In the genomic region with DNA sequence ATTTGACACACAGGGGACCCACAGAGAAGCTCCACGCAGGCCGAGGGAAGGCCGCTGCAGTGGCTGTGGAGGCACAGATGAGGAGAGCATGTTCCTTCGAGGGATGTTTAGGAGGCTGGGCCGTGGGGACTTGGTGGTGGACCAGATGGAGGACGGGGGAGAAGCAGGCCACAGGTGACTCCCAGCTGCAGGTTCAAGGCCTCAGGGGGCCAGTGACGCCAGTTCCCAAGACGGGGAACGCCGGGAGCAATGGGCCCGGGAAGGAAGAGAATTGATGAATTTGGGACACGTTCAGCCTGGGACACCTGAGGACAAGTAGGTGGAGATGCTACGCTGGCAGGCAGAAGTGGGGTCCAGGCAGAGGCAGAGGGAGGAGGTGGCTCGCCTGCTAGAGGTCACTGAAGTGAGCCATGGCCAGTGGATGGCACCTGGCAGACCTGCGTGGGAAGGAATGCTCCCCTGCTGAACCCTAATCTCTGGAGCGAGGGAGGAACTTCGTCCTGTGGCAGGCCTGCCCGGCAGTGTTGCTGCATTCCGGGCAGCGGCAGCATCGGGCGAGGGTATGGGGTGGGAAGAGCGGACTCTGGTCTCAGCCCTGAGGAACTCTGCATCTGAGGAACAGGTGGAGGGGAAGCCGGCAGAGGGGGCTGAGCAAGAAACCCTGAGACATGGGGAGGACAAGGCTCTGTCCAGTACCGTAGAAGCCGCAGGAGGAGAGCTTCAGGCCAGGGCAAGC, we compare ENCODE assay signal across 1 cellular context.
TF ChIP-seq lines count a peak whose summit lies in the region.

No MANE protein-coding gene starts in this region.

TF ChIP-seq in H1, 55 proteins besides CTCF, POLR2A, EP300 and RAD21:
- no peak for TF ChIP-seq ZNF274 (IDR thresholded peaks at IDR 0.05; ENCODE audit: borderline replicate concordance, extremely low read depth, low read length)
- no peak for TF ChIP-seq FOSL1 (IDR thresholded peaks at IDR 0.05; ENCODE audit: insufficient read depth, low read depth, low read length)
- TF ChIP-seq JUND (IDR thresholded peaks at IDR 0.05; ENCODE audit: low read length) = no peak
- TF ChIP-seq CBX5 (IDR thresholded peaks at IDR 0.05; ENCODE audit: low read depth, low read length) = no peak
- TF ChIP-seq MAX (IDR thresholded peaks at IDR 0.05) = no peak
- TF ChIP-seq ASH2L (IDR thresholded peaks at IDR 0.05; ENCODE audit: low read length) = no peak
- no peak for TF ChIP-seq GTF2F1 (IDR thresholded peaks at IDR 0.05; ENCODE audit: borderline replicate concordance, low read depth, low read length)
- TF ChIP-seq SIN3A (conservative IDR thresholded peaks at IDR 0.05 in 1 of 2, IDR thresholded peaks at IDR 0.05 in 1 of 2; ENCODE audit: low read depth in 1 of 2, low read length in 2 of 2) = no peak
- TF ChIP-seq USF2 (IDR thresholded peaks at IDR 0.05; ENCODE audit: low read length) = no peak
- TF ChIP-seq RNF2 (IDR thresholded peaks at IDR 0.05; ENCODE audit: borderline replicate concordance, low read depth, low read length, missing control alignments, poor library complexity, severe bottlenecking) = no peak
- TF ChIP-seq POU5F1 (IDR thresholded peaks at IDR 0.05; ENCODE audit: low read depth, low read length) = no peak
- no peak for TF ChIP-seq TAF1 (IDR thresholded peaks at IDR 0.05; ENCODE audit: low read depth, low read length)
- no peak for TF ChIP-seq CREB1 (IDR thresholded peaks at IDR 0.05)
- no peak for TF ChIP-seq POLR2AphosphoS5 (IDR thresholded peaks at IDR 0.05; ENCODE audit: low read depth, low read length)
- TF ChIP-seq RFX5 (IDR thresholded peaks at IDR 0.05; ENCODE audit: borderline replicate concordance, low read depth, low read length) = no peak
- TF ChIP-seq HDAC2 (IDR thresholded peaks at IDR 0.05; ENCODE audit: borderline replicate concordance in 1 of 2, low read depth in 2 of 2, low read length in 2 of 2) = no peak
